In the genomic region with DNA sequence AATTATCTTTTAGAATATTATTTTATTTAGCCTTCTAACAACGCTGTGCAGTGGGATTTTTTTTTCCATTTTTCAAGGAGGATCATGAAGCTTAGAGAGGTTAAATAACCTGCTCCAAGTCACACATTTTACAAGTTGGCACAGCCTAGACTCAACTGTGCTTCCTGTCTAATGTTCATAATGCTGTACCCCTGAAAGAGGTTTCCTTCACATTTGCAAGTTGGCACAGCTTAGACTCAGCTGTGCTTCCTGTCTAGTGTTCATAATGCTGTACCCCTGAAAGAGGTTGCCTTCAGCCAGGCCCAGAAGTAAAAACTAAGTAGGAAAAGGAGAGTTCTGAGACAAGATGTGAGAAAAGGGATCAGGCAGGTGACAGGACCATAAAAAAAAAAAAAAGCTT, we compare ENCODE assay signal across 29 cellular contexts. TPM values are rescaled to one million over a fixed set of nuclear protein-coding genes. Genes with fewer than 3 reads are reported as not detected.
DNase-seq lines count a peak whose midpoint lies in the region; ATAC-seq and TF ChIP-seq lines count a peak whose summit lies in the region.
"Had no signal": no experiment of that assay in that cellular context is flagged by ENCODE, and none has a peak within 500 bp of the region (broad histone marks: within the 10 kb centered on the region; RNA-seq: fewer than 3 reads in every experiment).

No MANE protein-coding gene starts in this region.

- H3K4me3 ChIP-seq in breast epithelium = no peak overlapping the region
- H3K4me3 ChIP-seq: esophagus squamous epithelium, gastrocnemius medialis, hepatocyte, MG63, SJSA1, tibial artery had no signal

- H3K27me3 Mint-ChIP-seq in natural killer cell (ENCODE audit: low read depth in 2 of 2) = no peaks in the 10 kb centered on the region
- H3K27me3 Mint-ChIP-seq in natural killer cell treated with Interleukin-12 subunit alpha and Interleukin-12 subunit beta and Interleukin-15 and Interleukin-18, amount 100 ng/mL, for 72 hours = peaks cover 0 to 3% of the 10 kb centered on the region in 2 donors
- no peaks in the 10 kb centered on the region for H3K27me3 Mint-ChIP-seq in activated naive CD8-positive, alpha-beta T cell treated with anti-CD3 and anti-CD28 coated beads, Interleukin-2, amount 10 ng/mL, durations not matched to agents 7 days and 5 days

- no peak for TF ChIP-seq POLR2A in breast epithelium (IDR thresholded peaks at IDR 0.05)

- TF ChIP-seq CTCF in natural killer cell (IDR thresholded peaks at IDR 0.05) (no peak), breast epithelium (IDR thresholded peaks at IDR 0.05) (no peak)

- no peak overlapping the region for H3K4me3 Mint-ChIP-seq in natural killer cell
- H3K4me3 Mint-ChIP-seq in natural killer cell treated with Interleukin-12 subunit alpha and Interleukin-12 subunit beta and Interleukin-15 and Interleukin-18, amount 100 ng/mL, for 72 hours = no peak overlapping the region
- H3K4me3 Mint-ChIP-seq in activated naive CD8-positive, alpha-beta T cell treated with anti-CD3 and anti-CD28 coated beads, Interleukin-2, amount 10 ng/mL, durations not matched to agents 7 days and 5 days = no peak overlapping the region

- peaks cover 8 to 12% of the 10 kb centered on the region in 2 donors for H3K4me1 Mint-ChIP-seq in natural killer cell
- H3K4me1 Mint-ChIP-seq in natural killer cell treated with Interleukin-12 subunit alpha and Interleukin-12 subunit beta and Interleukin-15 and Interleukin-18, amount 100 ng/mL, for 72 hours (ENCODE audit: low read depth in 2 of 2) = peaks cover 3 to 5% of the 10 kb centered on the region in 2 donors
- peaks cover 12% of the 10 kb centered on the region for H3K4me1 Mint-ChIP-seq in activated naive CD8-positive, alpha-beta T cell treated with anti-CD3 and anti-CD28 coated beads, Interleukin-2, amount 10 ng/mL, durations not matched to agents 7 days and 5 days

- peaks cover 4 to 9% of the 10 kb centered on the region in 2 donors for H3K9me3 Mint-ChIP-seq in natural killer cell
- peaks cover 6% of the 10 kb centered on the region for H3K9me3 Mint-ChIP-seq in natural killer cell treated with Interleukin-12 subunit alpha and Interleukin-12 subunit beta and Interleukin-15 and Interleukin-18, amount 100 ng/mL, for 72 hours
- H3K9me3 Mint-ChIP-seq in activated naive CD8-positive, alpha-beta T cell treated with anti-CD3 and anti-CD28 coated beads, Interleukin-2, amount 10 ng/mL, durations not matched to agents 7 days and 5 days = peaks cover 10% of the 10 kb centered on the region

- peaks cover 12% of the 10 kb centered on the region for H3K36me3 Mint-ChIP-seq in natural killer cell
- peaks cover 11% of the 10 kb centered on the region for H3K36me3 Mint-ChIP-seq in natural killer cell treated with Interleukin-12 subunit alpha and Interleukin-12 subunit beta and Interleukin-15 and Interleukin-18, amount 100 ng/mL, for 72 hours
- H3K36me3 Mint-ChIP-seq in activated naive CD8-positive, alpha-beta T cell treated with anti-CD3 and anti-CD28 coated beads, Interleukin-2, amount 10 ng/mL, durations not matched to agents 7 days and 5 days = peaks cover 14% of the 10 kb centered on the region

- no peaks in the 10 kb centered on the region for H3K9me3 ChIP-seq in breast epithelium
- H3K9me3 ChIP-seq: BE2C, Caco-2, esophagus squamous epithelium, gastrocnemius medialis, SJSA1, tibial artery had no signal

- intact Hi-C loops in natural killer cell (cut with micrococcal nuclease) (no loop called here), breast epithelium (cut with DNase I; ENCODE audit: low total_unique reads) (no loop called here)

- POLR2A ChIA-PET in activated naive CD8-positive, alpha-beta T cell treated with anti-CD3 and anti-CD28 coated beads, Interleukin-2, amount 10 ng/mL, durations not matched to agents 7 days and 5 days (lab: Charles Lee) = interaction anchor here (1.9 kb wide), 1 partner anchor 10 kb away, joined by 14 read pairs; the partner anchor contains the start of gene CCDC15

- DNase-seq in natural killer cell = no peak
- DNase-seq in natural killer cell treated with Interleukin-12 subunit alpha and Interleukin-12 subunit beta and Interleukin-15 and Interleukin-18, amount 100 ng/mL, for 72 hours (ENCODE audit: low spot score) = no peak
- DNase-seq in activated naive CD8-positive, alpha-beta T cell treated with anti-CD3 and anti-CD28 coated beads, Interleukin-2, amount 10 ng/mL, durations not matched to agents 7 days and 5 days = no peak
- no peak for DNase-seq in breast epithelium (ENCODE audit: low spot score in 2 of 2)
- DNase-seq: activated CD4-positive, alpha-beta T cell treated with anti-CD3 and anti-CD28 coated beads, Interleukin-2, amount 50 U/mL, for 48 hours; activated CD4-positive, CD25-positive, alpha-beta regulatory T cell; activated gamma-delta T cell treated with Interleukin-2 at 50 U/mL for 16 hours; amniotic stem cell; BE2C; Caco-2; cortex of kidney; esophagus squamous epithelium; gastrocnemius medialis; GDM1; left colon; mammary epithelial cell; MG63; NCI-H2107; NCI-H748 treated with DMSO at 0.1 percent for 48 hours; stimulated activated CD4-positive, alpha-beta T cell treated with anti-CD3 and anti-CD28 coated beads, Interleukin-4, amount 100 ng/mL, for 4 hours; tibial artery had no signal

- H3K27ac Mint-ChIP-seq in natural killer cell = peak overlapping the region; percentile 17 to 77
- peak overlapping the region in 1 of 2 donors; percentile 10 for H3K27ac Mint-ChIP-seq in natural killer cell treated with Interleukin-12 subunit alpha and Interleukin-12 subunit beta and Interleukin-15 and Interleukin-18, amount 100 ng/mL, for 72 hours
- peak overlapping the region; percentile 58 for H3K27ac Mint-ChIP-seq in activated naive CD8-positive, alpha-beta T cell treated with anti-CD3 and anti-CD28 coated beads, Interleukin-2, amount 10 ng/mL, durations not matched to agents 7 days and 5 days

- peak overlapping the region; percentile 93 for H3K27ac ChIP-seq in layer of hippocampus (ENCODE audit: low read depth, low read length)
- no peak overlapping the region for H3K27ac ChIP-seq in breast epithelium
- H3K27ac ChIP-seq: esophagus squamous epithelium, gastrocnemius medialis, hepatocyte, SJSA1, tibial artery had no signal

- ATAC-seq in natural killer cell (no peak), GM18909 (IDR thresholded peaks at IDR 0.05; ENCODE audit: poor library complexity, unreplicated experiment) (no peak), GM21825 (IDR thresholded peaks at IDR 0.05; ENCODE audit: unreplicated experiment) (no peak)
- no peak for ATAC-seq in natural killer cell treated with Interleukin-12 subunit alpha and Interleukin-12 subunit beta and Interleukin-15 and Interleukin-18, amount 100 ng/mL, for 72 hours
- peak; percentile 68 for ATAC-seq in activated naive CD8-positive, alpha-beta T cell treated with anti-CD3 and anti-CD28 coated beads, Interleukin-2, amount 10 ng/mL, durations not matched to agents 7 days and 5 days (ENCODE audit: low read depth)
- ATAC-seq: gastrocnemius medialis, left colon had no signal

- no peaks in the 10 kb centered on the region for H3K4me1 ChIP-seq in breast epithelium
- H3K4me1 ChIP-seq: BE2C, Caco-2, gastrocnemius medialis, SJSA1, tibial artery had no signal

- H3K27me3 ChIP-seq in layer of hippocampus (ENCODE audit: control insufficient read depth, insufficient read depth, low read length) (no peaks in the 10 kb centered on the region), breast epithelium (no peaks in the 10 kb centered on the region)
- H3K27me3 ChIP-seq: gastrocnemius medialis, hepatocyte, MG63, SJSA1 had no signal

- no peaks in the 10 kb centered on the region for H3K36me3 ChIP-seq in breast epithelium
- H3K36me3 ChIP-seq: BE2C, esophagus squamous epithelium, gastrocnemius medialis, MG63, SJSA1, tibial artery had no signal

RNA-seq across cellular contexts. Expression of gene HEPACAM, which starts 7.9 kb away (rescaled TPM):
- total RNA-seq in natural killer cell (not detected), breast epithelium (10 to 100 TPM in 1 of 3 donors, 1 to 10 TPM in 2; 2.3 to 25.4 (median 6.1) TPM)
- total RNA-seq in natural killer cell treated with Interleukin-12 subunit alpha and Interleukin-12 subunit beta and Interleukin-15 and Interleukin-18, amount 100 ng/mL, for 72 hours = not detected
- total RNA-seq in activated naive CD8-positive, alpha-beta T cell treated with anti-CD3 and anti-CD28 coated beads, Interleukin-2, amount 10 ng/mL, durations not matched to agents 7 days and 5 days = not detected
- total RNA-seq: bronchial epithelial cell, esophagus squamous epithelium, H1, SJSA1 had no signal

RNA-seq across cellular contexts. Expression of gene CCDC15, which starts 10.3 kb away (rescaled TPM):
- total RNA-seq in natural killer cell (1 to 10 TPM; 3.8 to 4.7 (median 3.9) TPM), breast epithelium (1 to 10 TPM; 2.1 to 4.4 (median 2.6) TPM)
- total RNA-seq in natural killer cell treated with Interleukin-12 subunit alpha and Interleukin-12 subunit beta and Interleukin-15 and Interleukin-18, amount 100 ng/mL, for 72 hours = 1 to 10 TPM; 2.7 to 6.8 TPM
- total RNA-seq in activated naive CD8-positive, alpha-beta T cell treated with anti-CD3 and anti-CD28 coated beads, Interleukin-2, amount 10 ng/mL, durations not matched to agents 7 days and 5 days = 1 to 10 TPM; 5.9 to 6.6 TPM

RNA-seq across cellular contexts. Expression of gene HEPN1, which starts 24.7 kb away (rescaled TPM):
- total RNA-seq in natural killer cell (not detected), breast epithelium (not detected)
- not detected for total RNA-seq in natural killer cell treated with Interleukin-12 subunit alpha and Interleukin-12 subunit beta and Interleukin-15 and Interleukin-18, amount 100 ng/mL, for 72 hours
- total RNA-seq in activated naive CD8-positive, alpha-beta T cell treated with anti-CD3 and anti-CD28 coated beads, Interleukin-2, amount 10 ng/mL, durations not matched to agents 7 days and 5 days = not detected
- total RNA-seq: bronchial epithelial cell, Caco-2, esophagus squamous epithelium, gastrocnemius medialis, H1, hepatocyte, left colon, mammary epithelial cell, progenitor cell of endocrine pancreas, SJSA1 had no signal

RNA-seq across cellular contexts. Expression of gene ROBO4, which starts 46.1 kb away (rescaled TPM):
- total RNA-seq in natural killer cell = not detected
- total RNA-seq in natural killer cell treated with Interleukin-12 subunit alpha and Interleukin-12 subunit beta and Interleukin-15 and Interleukin-18, amount 100 ng/mL, for 72 hours = not detected
- total RNA-seq in activated naive CD8-positive, alpha-beta T cell treated with anti-CD3 and anti-CD28 coated beads, Interleukin-2, amount 10 ng/mL, durations not matched to agents 7 days and 5 days = not detected
- 10 to 100 TPM; 11.9 to 30.5 (median 12.8) TPM for total RNA-seq in breast epithelium
- total RNA-seq: bronchial epithelial cell, Caco-2, H1, progenitor cell of endocrine pancreas had no signal
